Comparison of ENCODE assay signal across 8 cellular contexts in genomic region chr19:53102701-53103140, GRCh38. TPM values are rescaled to one million over a fixed set of nuclear protein-coding genes. Genes with fewer than 3 reads are reported as not detected.
DNase-seq lines count a peak whose midpoint lies in the region; TF ChIP-seq lines count a peak whose summit lies in the region.

No MANE protein-coding gene starts in this region.

- H3K36me3 Mint-ChIP-seq in glutamatergic neuron (ENCODE audit: unreplicated experiment): peaks cover 14% of the 10 kb centered on the region

- H2AK5ac ChIP-seq in trophoblast cell (ENCODE audit: low read length): peak overlapping the region; percentile 53

- no peak overlapping the region for H2BK12ac ChIP-seq in trophoblast cell (ENCODE audit: low read length)

- H3K4me1 ChIP-seq in DOHH2 (ENCODE audit: control insufficient read depth, low read length): peaks cover 20% of the 10 kb centered on the region
- peaks cover 6% of the 10 kb centered on the region in 2 experiments for H3K4me1 ChIP-seq in trophoblast cell (ENCODE audit: control insufficient read depth in 1 of 2, insufficient read depth in 2 of 2, low read length in 2 of 2)

- peaks cover 29% of the 10 kb centered on the region for H3K36me3 ChIP-seq in DOHH2 (ENCODE audit: control insufficient read depth, low read length)
- peaks cover 4 to 5% of the 10 kb centered on the region in 2 experiments for H3K36me3 ChIP-seq in trophoblast cell (ENCODE audit: control insufficient read depth in 1 of 2, insufficient read depth in 2 of 2, low read length in 2 of 2)

- peaks cover 7% of the 10 kb centered on the region for H3K79me1 ChIP-seq in trophoblast cell (ENCODE audit: low read length)

- H3K4ac ChIP-seq in trophoblast cell (ENCODE audit: low read depth, low read length): peak overlapping the region; percentile 74

- peak overlapping the region; percentile 92 for H4K91ac ChIP-seq in trophoblast cell (ENCODE audit: low read depth, low read length)

- H3K79me2 ChIP-seq in DOHH2 (ENCODE audit: control insufficient read depth, low read length): peaks cover 50% of the 10 kb centered on the region
- peaks cover 5% of the 10 kb centered on the region for H3K79me2 ChIP-seq in trophoblast cell (ENCODE audit: control insufficient read depth, insufficient read depth, low read length, poor library complexity)

- peaks cover 17% of the 10 kb centered on the region for H3K4me1 Mint-ChIP-seq in glutamatergic neuron (ENCODE audit: low read depth, unreplicated experiment)

- no peak overlapping the region for H3K23ac ChIP-seq in trophoblast cell (ENCODE audit: low read length)

- no CpG with 5 or more reads among the region's 28 CpGs for WGBS in trophoblast cell (ENCODE audit: extremely low coverage, insufficient coverage, insufficient read length)

- H4K20me1 ChIP-seq in DOHH2 (ENCODE audit: control insufficient read depth, insufficient read depth, low read depth, low read length): 0 out of 2 replicates have a peak, but pooled peaks cover 2% of the 10 kb centered on the region

- H2BK5ac ChIP-seq in trophoblast cell (ENCODE audit: low read depth, low read length, poor library complexity): peak overlapping the region; percentile 81

- H3K18ac ChIP-seq in trophoblast cell (ENCODE audit: low read length): peak overlapping the region; percentile 74

- H3K4me3 ChIP-seq in DOHH2 (ENCODE audit: low read length): peak overlapping the region; percentile 76
- H3K4me3 ChIP-seq in trophoblast cell (ENCODE audit: low read depth, low read length): peak overlapping the region; percentile 82

- peak overlapping the region; percentile 72 for H4K12ac ChIP-seq in trophoblast cell (ENCODE audit: low read depth, low read length)

- peak overlapping the region; percentile 88 for H3K14ac ChIP-seq in trophoblast cell (ENCODE audit: low read length)

- H3K4me2 ChIP-seq in DOHH2 (ENCODE audit: low read length) (peak overlapping the region; percentile 98), trophoblast cell (ENCODE audit: low read length) (peak overlapping the region; percentile 58)

- TF ChIP-seq CTCF in DOHH2 (IDR thresholded peaks at IDR 0.05; ENCODE audit: low read depth, low read length, poor library complexity, severe bottlenecking) (no peak), glutamatergic neuron (IDR thresholded peaks at IDR 0.05; ENCODE audit: partially characterized antibody, unreplicated experiment) (no peak)

- peak overlapping the region; percentile 21 for H3K27ac ChIP-seq in DOHH2 (ENCODE audit: low read depth, low read length)
- H3K27ac ChIP-seq in trophoblast cell (ENCODE audit: low read depth, low read length): peak overlapping the region; percentile 55

- no peaks in the 10 kb centered on the region for H3K9me3 ChIP-seq in DOHH2 (ENCODE audit: control insufficient read depth, insufficient read depth, low read length)
- H3K9me3 ChIP-seq in trophoblast cell (ENCODE audit: insufficient read depth, low read depth, low read length): no peaks in the 10 kb centered on the region

- peak; percentile 26 for DNase-seq in HCEC 1CT
- peak; percentile 41 for DNase-seq in NCI-H2171 treated with DMSO at 0.1 percent for 48 hours (lab: John Stamatoyannopoulos, UW)
- DNase-seq in activated T-helper 9 cell treated with anti-CD3 and anti-CD28 coated beads, Interleukin-2, amount 50 U/mL, for 16 hours (ENCODE audit: low read depth): peak; percentile 2
- DNase-seq in glutamatergic neuron: peak; percentile 74
- peak; percentile 59 to 76 for DNase-seq in trophoblast cell
- no peak for DNase-seq in inferior parietal cortex (ENCODE audit: extremely low spot score)
- no peak for DNase-seq in NCI-H2196 (lab: John Stamatoyannopoulos, UW; ENCODE audit: unreplicated experiment)

- peak overlapping the region; percentile 75 for H2AFZ ChIP-seq in trophoblast cell (ENCODE audit: insufficient read depth, low read length, poor library complexity)

- peaks cover 16% of the 10 kb centered on the region for H3K27me3 Mint-ChIP-seq in glutamatergic neuron (ENCODE audit: unreplicated experiment)

- no peak overlapping the region for H2BK120ac ChIP-seq in trophoblast cell (ENCODE audit: insufficient read depth, low read length, poor library complexity)

- H3F3A ChIP-seq in DOHH2 (ENCODE audit: control insufficient read depth, insufficient read depth): no peaks in the 10 kb centered on the region

- H3K4me3 Mint-ChIP-seq in glutamatergic neuron (ENCODE audit: unreplicated experiment): peak overlapping the region; percentile 94

- H3K27ac Mint-ChIP-seq in glutamatergic neuron (ENCODE audit: unreplicated experiment): peak overlapping the region; percentile 99

- peaks cover 21% of the 10 kb centered on the region for H3K9me3 Mint-ChIP-seq in glutamatergic neuron (ENCODE audit: unreplicated experiment)

- H3K27me3 ChIP-seq in DOHH2 (ENCODE audit: control insufficient read depth, low read length): no peaks in the 10 kb centered on the region
- no peaks in the 10 kb centered on the region for H3K27me3 ChIP-seq in trophoblast cell (ENCODE audit: insufficient read depth, low read length)

- H3K9ac ChIP-seq in trophoblast cell (ENCODE audit: low read length): peak overlapping the region; percentile 32

- peak overlapping the region; percentile 96 for H4K8ac ChIP-seq in trophoblast cell (ENCODE audit: low read depth, low read length)

- H3K9me2 ChIP-seq in DOHH2 (replicated peaks; ENCODE audit: control insufficient read depth, low read length): no peaks in the 10 kb centered on the region

RNA-seq across cellular contexts. Expression of gene ZNF160, which starts 0.5 kb away (rescaled TPM):
- 127 TPM for total RNA-seq in glutamatergic neuron (ENCODE audit: unreplicated experiment)
- polyA plus RNA-seq in trophoblast cell (2013): 26.8 and 27.6 TPM in 2 replicates

RNA-seq across cellular contexts. Expression of gene ZNF415, which starts 30.0 kb away (rescaled TPM):
- total RNA-seq in glutamatergic neuron (ENCODE audit: unreplicated experiment): 12.7 TPM
- 14.2 and 16.3 TPM in 2 replicates for polyA plus RNA-seq in trophoblast cell (2013)

RNA-seq across cellular contexts. Expression of gene ZNF347, which starts 56.1 kb away (rescaled TPM):
- total RNA-seq in glutamatergic neuron (ENCODE audit: unreplicated experiment): 11.1 TPM
- 6.7 and 7.0 TPM in 2 replicates for polyA plus RNA-seq in trophoblast cell (2013)

RNA-seq across cellular contexts. Expression of gene ERVV-2, which starts 58.2 kb away (rescaled TPM):
- total RNA-seq in glutamatergic neuron (ENCODE audit: unreplicated experiment): not detected
- 382 and 405 TPM in 2 replicates for polyA plus RNA-seq in trophoblast cell (2013)

Comparison
In these comparisons a context has a peak if more than half of its experiments do, and no peak if none do; other contexts are left out.
1. DNase-seq: peak in HCEC 1CT (single experiment), NCI-H2171 treated with DMSO at 0.1 percent for 48 hours (single experiment), activated T-helper 9 cell treated with anti-CD3 and anti-CD28 coated beads, Interleukin-2, amount 50 U/mL, for 16 hours (single experiment), glutamatergic neuron (single experiment) and trophoblast cell (2 of 2); none in inferior parietal cortex (single experiment) and NCI-H2196 (single experiment).